1 cellular context compared by ENCODE assay signal in the genomic region with DNA sequence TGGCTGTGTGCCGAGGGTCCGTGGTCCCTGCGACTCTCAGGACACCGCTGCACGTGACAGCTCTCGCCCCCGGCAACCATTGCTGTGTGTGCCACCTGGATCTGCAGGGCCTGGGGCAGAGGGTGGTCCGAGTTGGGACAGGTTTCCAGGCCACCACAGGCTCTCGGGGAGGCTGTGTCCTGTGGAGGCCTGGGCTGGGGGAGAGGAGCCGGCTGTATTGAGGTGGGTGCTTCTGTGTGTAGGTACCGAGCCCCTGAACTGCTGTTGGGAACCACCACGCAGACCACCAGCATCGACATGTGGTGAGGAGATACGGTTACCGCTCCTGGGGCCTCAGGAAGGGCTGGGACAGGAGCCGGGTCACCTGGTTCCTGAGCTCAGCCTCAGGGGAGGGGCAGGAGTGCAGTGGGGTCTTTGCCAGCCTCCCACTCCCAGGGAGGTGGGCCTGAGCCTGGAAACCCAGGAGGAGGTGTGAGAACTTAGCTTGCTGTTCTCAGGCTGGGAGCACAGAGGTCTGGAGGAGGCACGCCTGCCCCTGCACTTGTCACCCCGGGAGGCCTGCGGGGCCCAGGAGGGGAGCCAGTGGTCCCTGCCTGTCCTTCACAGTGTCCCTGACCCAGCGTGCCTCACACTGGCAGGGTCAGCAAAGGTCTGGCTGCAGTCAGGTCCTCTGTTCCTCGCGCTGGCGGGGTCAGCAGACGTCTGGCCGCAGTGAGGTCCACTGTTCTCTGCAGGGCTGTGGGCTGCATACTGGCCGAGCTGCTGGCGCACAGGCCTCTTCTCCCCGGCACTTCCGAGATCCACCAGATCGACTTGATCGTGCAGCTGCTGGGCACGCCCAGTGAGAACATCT.
TF ChIP-seq lines count a peak whose summit lies in the region.

No MANE protein-coding gene starts in this region.

TF ChIP-seq in HepG2, 621 proteins besides CTCF, POLR2A, EP300 and RAD21 (continued from another document and continues in another):
- TF ChIP-seq, protein P1, sequence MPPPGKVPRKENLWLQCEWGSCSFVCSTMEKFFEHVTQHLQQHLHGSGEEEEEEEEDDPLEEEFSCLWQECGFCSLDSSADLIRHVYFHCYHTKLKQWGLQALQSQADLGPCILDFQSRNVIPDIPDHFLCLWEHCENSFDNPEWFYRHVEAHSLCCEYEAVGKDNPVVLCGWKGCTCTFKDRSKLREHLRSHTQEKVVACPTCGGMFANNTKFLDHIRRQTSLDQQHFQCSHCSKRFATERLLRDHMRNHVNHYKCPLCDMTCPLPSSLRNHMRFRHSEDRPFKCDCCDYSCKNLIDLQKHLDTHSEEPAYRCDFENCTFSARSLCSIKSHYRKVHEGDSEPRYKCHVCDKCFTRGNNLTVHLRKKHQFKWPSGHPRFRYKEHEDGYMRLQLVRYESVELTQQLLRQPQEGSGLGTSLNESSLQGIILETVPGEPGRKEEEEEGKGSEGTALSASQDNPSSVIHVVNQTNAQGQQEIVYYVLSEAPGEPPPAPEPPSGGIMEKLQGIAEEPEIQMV (CRISPR knock-in tag; IDR thresholded peaks at IDR 0.05; ENCODE audit: low read depth), result peak; percentile 21; the same call in 1 of the 2 replicates
- TF ChIP-seq SMAD1 (CRISPR knock-in tag; IDR thresholded peaks at IDR 0.05; ENCODE audit: borderline replicate concordance, low read depth) (no peak), POLR2G (IDR thresholded peaks at IDR 0.05; ENCODE audit: low read depth, low read length) (no peak; the same call in 1 of the 2 replicates), CCDC6 (CRISPR knock-in tag; IDR thresholded peaks at IDR 0.05) (no peak), HIVEP1 (CRISPR knock-in tag; IDR thresholded peaks at IDR 0.05) (no peak), NCOA1 (CRISPR knock-in tag; IDR thresholded peaks at IDR 0.05) (no peak), POLR2AphosphoS5 (IDR thresholded peaks at IDR 0.05; ENCODE audit: low read depth, low read length) (no peak), ZKSCAN1 (IDR thresholded peaks at IDR 0.05; ENCODE audit: low read length) (no peak), ARHGAP35 (CRISPR knock-in tag; IDR thresholded peaks at IDR 0.05; ENCODE audit: borderline replicate concordance) (no peak), RARG (CRISPR knock-in tag; IDR thresholded peaks at IDR 0.05; ENCODE audit: low read depth) (no peak), ZNF234 (CRISPR knock-in tag; conservative IDR thresholded peaks at IDR 0.05) (no peak), GATAD1 (CRISPR knock-in tag; IDR thresholded peaks at IDR 0.05) (no peak), CREB1 (IDR thresholded peaks at IDR 0.05) (no peak), CREB1 (CRISPR knock-in tag; IDR thresholded peaks at IDR 0.05) (no peak), BCL6 (CRISPR knock-in tag; IDR thresholded peaks at IDR 0.05) (peak; percentile 90), SP4 (CRISPR knock-in tag; IDR thresholded peaks at IDR 0.05) (peak; percentile 60; the same call in 1 of the 2 replicates), ZNF329 (CRISPR knock-in tag; IDR thresholded peaks at IDR 0.05; ENCODE audit: low read depth) (0 out of 2 replicates have a peak, but pooled peaks have one; percentile 5), RFXAP (CRISPR knock-in tag; IDR thresholded peaks at IDR 0.05; ENCODE audit: borderline replicate concordance) (0 out of 2 replicates have a peak, but pooled peaks have one; percentile 48), JDP2 (CRISPR knock-in tag; IDR thresholded peaks at IDR 0.05; ENCODE audit: borderline replicate concordance) (no peak), ZEB1 (IDR thresholded peaks at IDR 0.05; ENCODE audit: insufficient replicate concordance, low read depth) (no peak)
- TF ChIP-seq, protein P2, sequence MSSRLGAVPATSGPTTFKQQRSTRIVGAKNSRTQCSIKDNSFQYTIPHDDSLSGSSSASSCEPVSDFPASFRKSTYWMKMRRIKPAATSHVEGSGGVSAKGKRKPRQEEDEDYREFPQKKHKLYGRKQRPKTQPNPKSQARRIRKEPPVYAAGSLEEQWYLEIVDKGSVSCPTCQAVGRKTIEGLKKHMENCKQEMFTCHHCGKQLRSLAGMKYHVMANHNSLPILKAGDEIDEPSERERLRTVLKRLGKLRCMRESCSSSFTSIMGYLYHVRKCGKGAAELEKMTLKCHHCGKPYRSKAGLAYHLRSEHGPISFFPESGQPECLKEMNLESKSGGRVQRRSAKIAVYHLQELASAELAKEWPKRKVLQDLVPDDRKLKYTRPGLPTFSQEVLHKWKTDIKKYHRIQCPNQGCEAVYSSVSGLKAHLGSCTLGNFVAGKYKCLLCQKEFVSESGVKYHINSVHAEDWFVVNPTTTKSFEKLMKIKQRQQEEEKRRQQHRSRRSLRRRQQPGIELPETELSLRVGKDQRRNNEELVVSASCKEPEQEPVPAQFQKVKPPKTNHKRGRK (CRISPR knock-in tag; IDR thresholded peaks at IDR 0.05), result no peak
- TF ChIP-seq, protein P3, sequence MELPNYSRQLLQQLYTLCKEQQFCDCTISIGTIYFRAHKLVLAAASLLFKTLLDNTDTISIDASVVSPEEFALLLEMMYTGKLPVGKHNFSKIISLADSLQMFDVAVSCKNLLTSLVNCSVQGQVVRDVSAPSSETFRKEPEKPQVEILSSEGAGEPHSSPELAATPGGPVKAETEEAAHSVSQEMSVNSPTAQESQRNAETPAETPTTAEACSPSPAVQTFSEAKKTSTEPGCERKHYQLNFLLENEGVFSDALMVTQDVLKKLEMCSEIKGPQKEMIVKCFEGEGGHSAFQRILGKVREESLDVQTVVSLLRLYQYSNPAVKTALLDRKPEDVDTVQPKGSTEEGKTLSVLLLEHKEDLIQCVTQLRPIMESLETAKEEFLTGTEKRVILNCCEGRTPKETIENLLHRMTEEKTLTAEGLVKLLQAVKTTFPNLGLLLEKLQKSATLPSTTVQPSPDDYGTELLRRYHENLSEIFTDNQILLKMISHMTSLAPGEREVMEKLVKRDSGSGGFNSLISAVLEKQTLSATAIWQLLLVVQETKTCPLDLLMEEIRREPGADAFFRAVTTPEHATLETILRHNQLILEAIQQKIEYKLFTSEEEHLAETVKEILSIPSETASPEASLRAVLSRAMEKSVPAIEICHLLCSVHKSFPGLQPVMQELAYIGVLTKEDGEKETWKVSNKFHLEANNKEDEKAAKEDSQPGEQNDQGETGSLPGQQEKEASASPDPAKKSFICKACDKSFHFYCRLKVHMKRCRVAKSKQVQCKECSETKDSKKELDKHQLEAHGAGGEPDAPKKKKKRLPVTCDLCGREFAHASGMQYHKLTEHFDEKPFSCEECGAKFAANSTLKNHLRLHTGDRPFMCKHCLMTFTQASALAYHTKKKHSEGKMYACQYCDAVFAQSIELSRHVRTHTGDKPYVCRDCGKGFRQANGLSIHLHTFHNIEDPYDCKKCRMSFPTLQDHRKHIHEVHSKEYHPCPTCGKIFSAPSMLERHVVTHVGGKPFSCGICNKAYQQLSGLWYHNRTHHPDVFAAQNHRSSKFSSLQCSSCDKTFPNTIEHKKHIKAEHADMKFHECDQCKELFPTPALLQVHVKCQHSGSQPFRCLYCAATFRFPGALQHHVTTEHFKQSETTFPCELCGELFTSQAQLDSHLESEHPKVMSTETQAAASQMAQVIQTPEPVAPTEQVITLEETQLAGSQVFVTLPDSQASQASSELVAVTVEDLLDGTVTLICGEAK (IDR thresholded peaks at IDR 0.05), result no peak
- TF ChIP-seq, protein P3 (CRISPR knock-in tag; IDR thresholded peaks at IDR 0.05), result no peak; the same call in 1 of the 2 replicates
- TF ChIP-seq, protein P4, sequence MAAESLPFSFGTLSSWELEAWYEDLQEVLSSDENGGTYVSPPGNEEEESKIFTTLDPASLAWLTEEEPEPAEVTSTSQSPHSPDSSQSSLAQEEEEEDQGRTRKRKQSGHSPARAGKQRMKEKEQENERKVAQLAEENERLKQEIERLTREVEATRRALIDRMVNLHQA (CRISPR knock-in tag; IDR thresholded peaks at IDR 0.05), result no peak
- TF ChIP-seq, protein P5, sequence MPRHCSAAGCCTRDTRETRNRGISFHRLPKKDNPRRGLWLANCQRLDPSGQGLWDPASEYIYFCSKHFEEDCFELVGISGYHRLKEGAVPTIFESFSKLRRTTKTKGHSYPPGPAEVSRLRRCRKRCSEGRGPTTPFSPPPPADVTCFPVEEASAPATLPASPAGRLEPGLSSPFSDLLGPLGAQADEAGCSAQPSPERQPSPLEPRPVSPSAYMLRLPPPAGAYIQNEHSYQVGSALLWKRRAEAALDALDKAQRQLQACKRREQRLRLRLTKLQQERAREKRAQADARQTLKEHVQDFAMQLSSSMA (CRISPR knock-in tag; IDR thresholded peaks at IDR 0.05), result 0 out of 2 replicates have a peak, but pooled peaks have one; percentile 36
- TF ChIP-seq, protein P6, sequence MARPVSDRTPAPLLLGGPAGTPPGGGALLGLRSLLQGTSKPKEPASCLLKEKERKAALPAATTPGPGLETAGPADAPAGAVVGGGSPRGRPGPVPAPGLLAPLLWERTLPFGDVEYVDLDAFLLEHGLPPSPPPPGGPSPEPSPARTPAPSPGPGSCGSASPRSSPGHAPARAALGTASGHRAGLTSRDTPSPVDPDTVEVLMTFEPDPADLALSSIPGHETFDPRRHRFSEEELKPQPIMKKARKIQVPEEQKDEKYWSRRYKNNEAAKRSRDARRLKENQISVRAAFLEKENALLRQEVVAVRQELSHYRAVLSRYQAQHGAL (CRISPR knock-in tag; IDR thresholded peaks at IDR 0.05; ENCODE audit: not compliant biosample characterization), result no peak
- TF ChIP-seq, protein P7, sequence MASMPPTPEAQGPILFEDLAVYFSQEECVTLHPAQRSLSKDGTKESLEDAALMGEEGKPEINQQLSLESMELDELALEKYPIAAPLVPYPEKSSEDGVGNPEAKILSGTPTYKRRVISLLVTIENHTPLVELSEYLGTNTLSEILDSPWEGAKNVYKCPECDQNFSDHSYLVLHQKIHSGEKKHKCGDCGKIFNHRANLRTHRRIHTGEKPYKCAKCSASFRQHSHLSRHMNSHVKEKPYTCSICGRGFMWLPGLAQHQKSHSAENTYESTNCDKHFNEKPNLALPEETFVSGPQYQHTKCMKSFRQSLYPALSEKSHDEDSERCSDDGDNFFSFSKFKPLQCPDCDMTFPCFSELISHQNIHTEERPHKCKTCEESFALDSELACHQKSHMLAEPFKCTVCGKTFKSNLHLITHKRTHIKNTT (CRISPR knock-in tag; IDR thresholded peaks at IDR 0.05), result no peak
- TF ChIP-seq, protein P8, sequence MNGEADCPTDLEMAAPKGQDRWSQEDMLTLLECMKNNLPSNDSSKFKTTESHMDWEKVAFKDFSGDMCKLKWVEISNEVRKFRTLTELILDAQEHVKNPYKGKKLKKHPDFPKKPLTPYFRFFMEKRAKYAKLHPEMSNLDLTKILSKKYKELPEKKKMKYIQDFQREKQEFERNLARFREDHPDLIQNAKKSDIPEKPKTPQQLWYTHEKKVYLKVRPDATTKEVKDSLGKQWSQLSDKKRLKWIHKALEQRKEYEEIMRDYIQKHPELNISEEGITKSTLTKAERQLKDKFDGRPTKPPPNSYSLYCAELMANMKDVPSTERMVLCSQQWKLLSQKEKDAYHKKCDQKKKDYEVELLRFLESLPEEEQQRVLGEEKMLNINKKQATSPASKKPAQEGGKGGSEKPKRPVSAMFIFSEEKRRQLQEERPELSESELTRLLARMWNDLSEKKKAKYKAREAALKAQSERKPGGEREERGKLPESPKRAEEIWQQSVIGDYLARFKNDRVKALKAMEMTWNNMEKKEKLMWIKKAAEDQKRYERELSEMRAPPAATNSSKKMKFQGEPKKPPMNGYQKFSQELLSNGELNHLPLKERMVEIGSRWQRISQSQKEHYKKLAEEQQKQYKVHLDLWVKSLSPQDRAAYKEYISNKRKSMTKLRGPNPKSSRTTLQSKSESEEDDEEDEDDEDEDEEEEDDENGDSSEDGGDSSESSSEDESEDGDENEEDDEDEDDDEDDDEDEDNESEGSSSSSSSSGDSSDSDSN (CRISPR knock-in tag; IDR thresholded peaks at IDR 0.05), result peak; percentile 52; the same call in 1 of the 2 replicates
- TF ChIP-seq, protein P9, sequence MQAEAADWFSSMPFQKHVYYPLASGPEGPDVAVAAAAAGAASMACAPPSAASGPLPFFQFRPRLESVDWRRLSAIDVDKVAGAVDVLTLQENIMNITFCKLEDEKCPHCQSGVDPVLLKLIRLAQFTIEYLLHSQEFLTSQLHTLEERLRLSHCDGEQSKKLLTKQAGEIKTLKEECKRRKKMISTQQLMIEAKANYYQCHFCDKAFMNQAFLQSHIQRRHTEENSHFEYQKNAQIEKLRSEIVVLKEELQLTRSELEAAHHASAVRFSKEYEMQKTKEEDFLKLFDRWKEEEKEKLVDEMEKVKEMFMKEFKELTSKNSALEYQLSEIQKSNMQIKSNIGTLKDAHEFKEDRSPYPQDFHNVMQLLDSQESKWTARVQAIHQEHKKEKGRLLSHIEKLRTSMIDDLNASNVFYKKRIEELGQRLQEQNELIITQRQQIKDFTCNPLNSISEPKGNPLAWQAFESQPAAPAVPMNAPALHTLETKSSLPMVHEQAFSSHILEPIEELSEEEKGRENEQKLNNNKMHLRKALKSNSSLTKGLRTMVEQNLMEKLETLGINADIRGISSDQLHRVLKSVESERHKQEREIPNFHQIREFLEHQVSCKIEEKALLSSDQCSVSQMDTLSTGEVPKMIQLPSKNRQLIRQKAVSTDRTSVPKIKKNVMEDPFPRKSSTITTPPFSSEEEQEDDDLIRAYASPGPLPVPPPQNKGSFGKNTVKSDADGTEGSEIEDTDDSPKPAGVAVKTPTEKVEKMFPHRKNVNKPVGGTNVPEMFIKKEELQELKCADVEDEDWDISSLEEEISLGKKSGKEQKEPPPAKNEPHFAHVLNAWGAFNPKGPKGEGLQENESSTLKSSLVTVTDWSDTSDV (CRISPR knock-in tag; IDR thresholded peaks at IDR 0.05), result 0 out of 2 replicates have a peak, but pooled peaks have one; percentile 6
